Comparison of ENCODE assay signal across 8 cellular contexts in the genomic region with DNA sequence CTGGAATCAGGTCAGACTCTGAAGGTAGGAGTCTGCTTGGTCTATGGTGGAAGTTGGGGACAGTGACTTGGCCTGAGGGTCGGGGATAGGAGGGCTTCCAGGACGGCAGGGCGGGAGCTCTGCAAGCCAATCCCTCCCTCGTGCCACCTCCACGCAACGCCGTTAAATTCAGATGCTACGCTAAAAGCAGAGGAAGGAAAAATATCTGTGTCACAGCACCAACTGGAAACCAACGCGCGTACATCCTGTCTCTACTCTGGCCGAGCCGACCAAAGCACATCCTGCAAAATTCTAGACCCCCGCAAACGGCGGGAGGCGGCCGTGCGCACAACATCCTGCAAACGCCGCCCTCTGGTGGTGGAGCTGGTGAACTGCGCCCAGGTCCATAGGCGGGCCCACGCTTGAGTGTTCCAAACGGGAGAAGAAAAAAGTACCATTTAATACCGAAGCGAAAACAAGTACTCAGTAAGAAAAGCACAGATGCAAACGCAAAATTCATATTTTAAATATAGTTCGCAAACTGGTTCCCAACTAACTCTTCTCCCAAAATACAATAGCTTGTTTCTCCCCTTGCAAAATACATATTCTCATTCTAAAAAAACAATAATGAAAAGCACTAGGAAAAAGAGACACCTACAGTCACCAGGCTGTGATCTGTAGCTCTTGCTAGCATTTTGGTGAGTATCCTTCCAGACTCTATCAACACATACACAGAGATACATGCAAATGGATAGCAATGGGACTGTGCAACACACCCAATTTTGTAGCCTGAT. TPM values are rescaled to one million over a fixed set of nuclear protein-coding genes. Genes with fewer than 3 reads are reported as not detected.
DNase-seq lines count a peak whose midpoint lies in the region; ATAC-seq and TF ChIP-seq lines count a peak whose summit lies in the region.

No MANE protein-coding gene starts in this region.

- no peak overlapping the region for H3K27ac Mint-ChIP-seq in activated naive CD8-positive, alpha-beta T cell treated with anti-CD3 and anti-CD28 coated beads, Interleukin-2, amount 50 U/mL, for 24 hours

- no peaks in the 10 kb centered on the region for H3K9me3 Mint-ChIP-seq in activated naive CD8-positive, alpha-beta T cell treated with anti-CD3 and anti-CD28 coated beads, Interleukin-2, amount 50 U/mL, for 24 hours

- H3K36me3 ChIP-seq in left ventricle myocardium inferior (no peaks in the 10 kb centered on the region), rectal smooth muscle tissue (ENCODE audit: control insufficient read depth, insufficient read depth, low read length) (no peaks in the 10 kb centered on the region), aorta (ENCODE audit: control insufficient read depth in 1 of 2, insufficient read depth in 2 of 2, low read length in 1 of 2) (no peaks in the 10 kb centered on the region)

- H3K4me3 ChIP-seq in left ventricle myocardium inferior, result peak overlapping the region; percentile 53
- H3K4me3 ChIP-seq in rectal smooth muscle tissue (ENCODE audit: low read length), result peak overlapping the region; percentile 54
- H3K4me3 ChIP-seq in aorta (ENCODE audit: low read length in 2 of 2), result no peak overlapping the region

- DNase-seq in ELF-1 (ENCODE audit: low read depth, low spot score) (peak; percentile 90), T follicular helper cell (ENCODE audit: low read depth) (peak; percentile 55), left ventricle myocardium inferior (peak; percentile 81), aorta (peak; percentile 83 to 93)
- DNase-seq in activated naive CD8-positive, alpha-beta T cell treated with anti-CD3 and anti-CD28 coated beads, Interleukin-2, amount 50 U/mL, for 24 hours, result peak; percentile 84

- no peaks in the 10 kb centered on the region for H3K36me3 Mint-ChIP-seq in activated naive CD8-positive, alpha-beta T cell treated with anti-CD3 and anti-CD28 coated beads, Interleukin-2, amount 50 U/mL, for 24 hours (ENCODE audit: low read depth)

- ATAC-seq in GM21786 (IDR thresholded peaks at IDR 0.05; ENCODE audit: unreplicated experiment) (peak; percentile 75), aorta (ENCODE audit: low FRiP score) (peak; percentile 90)
- ATAC-seq in activated naive CD8-positive, alpha-beta T cell treated with anti-CD3 and anti-CD28 coated beads, Interleukin-2, amount 50 U/mL, for 24 hours, result peak; percentile 75

- H3K4me1 Mint-ChIP-seq in activated naive CD8-positive, alpha-beta T cell treated with anti-CD3 and anti-CD28 coated beads, Interleukin-2, amount 50 U/mL, for 24 hours, result peaks cover 19% of the 10 kb centered on the region

- H3K27ac ChIP-seq in left ventricle myocardium inferior (replicated peaks) (no peak overlapping the region), rectal smooth muscle tissue (ENCODE audit: low read depth, low read length) (no peak overlapping the region), aorta (ENCODE audit: low read depth in 1 of 2, low read length in 2 of 2) (no peak overlapping the region)

- peak overlapping the region; percentile 28 for H3K4me3 Mint-ChIP-seq in activated naive CD8-positive, alpha-beta T cell treated with anti-CD3 and anti-CD28 coated beads, Interleukin-2, amount 50 U/mL, for 24 hours

- H3K4me1 ChIP-seq in left ventricle myocardium inferior, result peaks cover 5% of the 10 kb centered on the region
- peaks cover 4% of the 10 kb centered on the region for H3K4me1 ChIP-seq in rectal smooth muscle tissue (ENCODE audit: control insufficient read depth, insufficient read depth, low read length)
- no peaks in the 10 kb centered on the region for H3K4me1 ChIP-seq in aorta (ENCODE audit: control insufficient read depth in 1 of 2, insufficient read depth in 2 of 2, low read length in 2 of 2)

- peaks cover 24% of the 10 kb centered on the region for H3K27me3 ChIP-seq in left ventricle myocardium inferior (ENCODE audit: low read depth)
- H3K27me3 ChIP-seq in rectal smooth muscle tissue (ENCODE audit: control insufficient read depth, insufficient read depth, low read length), result peaks cover 2% of the 10 kb centered on the region
- H3K27me3 ChIP-seq in aorta (ENCODE audit: control insufficient read depth in 1 of 2, insufficient read depth in 2 of 2, low read length in 1 of 2), result no peaks in the 10 kb centered on the region

- H3K9me3 ChIP-seq in left ventricle myocardium inferior (replicated peaks) (no peaks in the 10 kb centered on the region), aorta (ENCODE audit: control insufficient read depth, low read length) (no peaks in the 10 kb centered on the region)

- intact Hi-C loops in left ventricle myocardium inferior (cut with micrococcal nuclease), result loop anchor here (5.0 kb wide), 1 partner anchor 106 kb away; no protein-coding TSS in a partner anchor
- intact Hi-C loops in aorta (cut with DNase I), result loop anchor here (1.0 to 5.0 kb wide), 4 partner anchors 46 to 387 kb away; a partner anchor contains a TSS

- WGBS in aorta, 2 donors, result 1 to 2% methylated on average over 29 of the region's 29 CpGs

- TF ChIP-seq CTCF in LNCAP (IDR thresholded peaks at IDR 0.05), result peak; percentile 99
- TF ChIP-seq CTCF in left ventricle myocardium inferior (IDR thresholded peaks at IDR 0.05; ENCODE audit: borderline replicate concordance), result peak; percentile 100

- peaks cover 22% of the 10 kb centered on the region for H3K27me3 Mint-ChIP-seq in activated naive CD8-positive, alpha-beta T cell treated with anti-CD3 and anti-CD28 coated beads, Interleukin-2, amount 50 U/mL, for 24 hours

- H3K9ac ChIP-seq in rectal smooth muscle tissue (ENCODE audit: low read length), result no peak overlapping the region

RNA-seq across cellular contexts. Expression of a gene that starts 45.7 kb away (rescaled TPM):
- total RNA-seq in left ventricle myocardium inferior, result 15.0 TPM
- total RNA-seq in aorta, result 10 to 100 TPM; 15.3 to 25.7 TPM
- 1 to 10 TPM; 2.3 to 5.2 TPM for polyA plus RNA-seq in aorta

Comparison
In these comparisons a context has a peak if more than half of its experiments do, and no peak if none do; other contexts are left out.
1. H3K4me3 ChIP-seq: peak in left ventricle myocardium inferior (single experiment) and rectal smooth muscle tissue (single experiment); none in aorta (0 of 2).
2. Peak in every context shown above with its lines, with median percentiles within 50 percentile points of each other: DNase-seq and ATAC-seq.